20 cellular contexts compared by ENCODE assay signal in the genomic region with DNA sequence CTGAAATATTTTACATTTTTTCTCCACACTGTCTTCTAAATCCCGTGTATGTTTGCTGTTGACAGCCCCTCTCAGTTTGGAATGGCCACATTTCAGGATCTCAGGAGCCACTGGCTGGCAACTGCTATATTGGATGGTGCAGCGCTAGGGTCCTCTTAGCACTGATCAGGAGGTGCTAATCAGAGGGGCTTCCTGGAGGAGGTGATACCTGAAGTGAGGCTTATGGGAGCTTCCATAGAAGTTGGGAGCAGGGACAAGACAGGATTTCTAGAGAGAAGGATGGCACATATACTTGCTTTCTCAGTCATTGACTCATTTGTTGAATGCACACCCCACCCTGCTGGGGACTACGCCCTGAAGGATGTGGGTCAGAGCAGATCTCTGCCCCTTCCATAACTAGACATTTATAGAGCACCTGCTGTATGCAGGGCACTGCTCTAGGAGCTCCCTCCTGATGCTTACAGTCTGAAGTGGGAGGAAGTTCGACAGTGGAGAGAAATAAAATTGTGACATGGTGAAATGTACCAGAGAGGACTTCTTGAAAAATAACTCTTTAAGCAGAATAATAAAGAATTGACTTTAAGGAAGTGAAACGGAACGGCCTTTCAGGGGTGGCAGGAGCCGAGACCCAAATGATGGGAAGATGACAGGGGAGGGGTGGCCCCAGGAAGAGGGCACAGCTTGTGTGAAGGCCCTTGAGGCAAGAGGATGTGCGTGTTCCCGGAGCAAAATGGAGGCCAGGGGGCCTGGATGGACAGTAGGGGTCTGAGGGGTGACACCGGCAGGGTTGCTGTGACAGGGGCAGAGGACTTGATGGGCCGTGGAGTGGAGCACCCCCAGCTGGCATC. TPM values are rescaled to one million over a fixed set of nuclear protein-coding genes. Genes with fewer than 3 reads are reported as not detected.
DNase-seq lines count a peak whose midpoint lies in the region; ATAC-seq, FAIRE-seq and TF ChIP-seq lines count a peak whose summit lies in the region.
"Had no signal": no experiment of that assay in that cellular context is flagged by ENCODE, and none has a peak within 500 bp of the region (broad histone marks: within the 10 kb centered on the region; RNA-seq: fewer than 3 reads in every experiment).

No MANE protein-coding gene starts in this region.

- no peak for TF ChIP-seq RAD21 in K562 (CRISPR knock-in tag; conservative IDR thresholded peaks at IDR 0.05 in 1 of 2, IDR thresholded peaks at IDR 0.05 in 1 of 2)

- H3K4me3 Mint-ChIP-seq in activated T-cell treated with anti-CD3 and anti-CD28 coated beads, Interleukin-2, amount 50 U/mL, for 24 hours: no peak overlapping the region
- H3K4me3 Mint-ChIP-seq in IgD-negative memory B cell (peak overlapping the region in 3 of 4 donors; percentile 16 to 79 (median 48)), neural progenitor cell (no peak overlapping the region)

- H3K27ac ChIP-seq in K562 (ENCODE audit: extremely low read depth, low read depth, low read length) (no peak overlapping the region), neural progenitor cell (no peak overlapping the region), body of pancreas (no peak overlapping the region)
- H3K27ac ChIP-seq: ovary had no signal

- peaks cover 57% of the 10 kb centered on the region for H3K36me3 Mint-ChIP-seq in activated T-cell treated with anti-CD3 and anti-CD28 coated beads, Interleukin-2, amount 50 U/mL, for 24 hours (ENCODE audit: low read depth)
- H3K36me3 Mint-ChIP-seq in IgD-negative memory B cell: peaks cover 4% of the 10 kb centered on the region
- peaks cover 12% of the 10 kb centered on the region for H3K36me3 Mint-ChIP-seq in neural progenitor cell

- H3F3A ChIP-seq in neural progenitor cell (ENCODE audit: low read depth): no peaks in the 10 kb centered on the region

- H3K9me3 Mint-ChIP-seq in activated T-cell treated with anti-CD3 and anti-CD28 coated beads, Interleukin-2, amount 50 U/mL, for 24 hours: no peaks in the 10 kb centered on the region
- no peaks in the 10 kb centered on the region for H3K9me3 Mint-ChIP-seq in IgD-negative memory B cell
- H3K9me3 Mint-ChIP-seq in neural progenitor cell: no peaks in the 10 kb centered on the region

- H3K36me3 ChIP-seq in K562 (ENCODE audit: control insufficient read depth, insufficient read depth, low read length) (peaks cover 65% of the 10 kb centered on the region; the same call in 2 of the 3 replicates), neural progenitor cell (no peaks in the 10 kb centered on the region), body of pancreas (replicated peaks in 1 of 2; ENCODE audit: insufficient read depth in 1 of 2, low read depth in 2 of 2) (peaks cover 0 to 6% of the 10 kb centered on the region in 2 donors)
- H3K36me3 ChIP-seq: ovary had no signal

- H3K9ac ChIP-seq in K562 (ENCODE audit: insufficient read depth in 1 of 2, low read depth in 2 of 2, low read length in 2 of 2) (peak overlapping the region in 1 of 2 experiments; percentile 38; a peak in 1 of 4 replicates), neural progenitor cell (no peak overlapping the region)

- peak overlapping the region; percentile 30 for H3K27ac Mint-ChIP-seq in activated T-cell treated with anti-CD3 and anti-CD28 coated beads, Interleukin-2, amount 50 U/mL, for 24 hours
- peak overlapping the region; percentile 3 to 82 (median 67) for H3K27ac Mint-ChIP-seq in IgD-negative memory B cell
- peak overlapping the region; percentile 78 for H3K27ac Mint-ChIP-seq in neural progenitor cell

- H4K20me1 ChIP-seq in K562 (replicated peaks; ENCODE audit: control insufficient read depth, insufficient read depth, low read length) (peaks cover 3% of the 10 kb centered on the region; the same call in 1 of the 2 replicates), neural progenitor cell (ENCODE audit: low read depth) (peaks cover 5% of the 10 kb centered on the region)

- H2AFZ ChIP-seq in K562 (ENCODE audit: low read depth, low read length): no peak overlapping the region
- H2AFZ ChIP-seq in neural progenitor cell (replicated peaks): no peak overlapping the region

- intact Hi-C loops in K562 (cut with micrococcal nuclease) (no loop called here), body of pancreas (cut with DNase I) (no loop called here)

- FAIRE-seq in K562 (lab: Jason Lieb, UNC): no peak
- FAIRE-seq: A204.1, colon had no signal

- DNase-seq in activated T-cell treated with anti-CD3 and anti-CD28 coated beads, Interleukin-2, amount 50 U/mL, for 24 hours: no peak
- DNase-seq in activated T-cell treated with anti-CD3 and anti-CD28 coated beads, Interleukin-2, amount 50 U/mL, for 48 hours: no peak
- no peak for DNase-seq in K562 (ENCODE audit: extremely low read depth in 1 of 4, low spot score in 3 of 4)
- DNase-seq in neural progenitor cell (ENCODE audit: low spot score): no peak
- DNase-seq in body of pancreas: no peak
- DNase-seq: activated T-cell treated with anti-CD3 and anti-CD28 coated beads for 4 hours, adrenal gland, Calu3, erythroblast, left colon, MM.1S, ovary, PC-3 had no signal

- CTCF ChIA-PET in K562 (lab: Yijun Ruan, JAX; ENCODE audit: low intra/inter-chr PET ratio): no interaction called here

- H3K4me1 ChIP-seq in K562 (replicated peaks in 1 of 2; ENCODE audit: control insufficient read depth in 2 of 2, insufficient read depth in 2 of 2, low read length in 2 of 2): peaks cover 22 to 37% of the 10 kb centered on the region in 2 experiments
- H3K4me1 ChIP-seq in neural progenitor cell: no peaks in the 10 kb centered on the region
- H3K4me1 ChIP-seq in body of pancreas: no peaks in the 10 kb centered on the region
- H3K4me1 ChIP-seq: adrenal gland had no signal

- POLR2A ChIA-PET in K562 (lab: Yijun Ruan, JAX): no interaction called here

- no peak for TF ChIP-seq EP300 in K562 (IDR thresholded peaks at IDR 0.05; ENCODE audit: low read length)

- 85% methylated on average over 11 of the region's 11 CpGs for WGBS in K562 (ENCODE audit: insufficient coverage, low coverage, missing lambda C conversion rate)
- WGBS in body of pancreas, 2 donors: 76 to 86% methylated on average over 11 of the region's 11 CpGs

- no TSS peak for BruUV-seq in K562 (replicated peaks; lab: Mats Ljungman, UMichigan)

- peaks cover 47% of the 10 kb centered on the region for H3K79me2 ChIP-seq in K562 (ENCODE audit: control insufficient read depth, insufficient read depth, low read length)
- peaks cover 11% of the 10 kb centered on the region for H3K79me2 ChIP-seq in neural progenitor cell (ENCODE audit: low read depth)

- no peak overlapping the region for H3K4me2 ChIP-seq in K562 (ENCODE audit: insufficient read depth, low read length)
- no peak overlapping the region for H3K4me2 ChIP-seq in neural progenitor cell

- TF ChIP-seq POLR2A in K562 (conservative IDR thresholded peaks at IDR 0.05) (no peak), body of pancreas (IDR thresholded peaks at IDR 0.05) (no peak)

- in situ Hi-C loops in K562 (cut with MboI): no loop called here

- no peak for ATAC-seq in K562
- no peak for ATAC-seq in HG03139 (IDR thresholded peaks at IDR 0.05; ENCODE audit: unreplicated experiment)
- no peak for ATAC-seq in GM21515 (IDR thresholded peaks at IDR 0.05; ENCODE audit: unreplicated experiment)
- ATAC-seq in body of pancreas: no peak
- ATAC-seq: activated CD4-positive, CD25-positive, alpha-beta regulatory T cell treated with anti-CD3 and anti-CD28 coated beads, Interleukin-2, amount 50 U/mL, for 24 hours; left colon; PC-3 had no signal

- H3K9me1 ChIP-seq in K562 (ENCODE audit: control insufficient read depth, insufficient read depth, low read length): peaks cover 2% of the 10 kb centered on the region

- H3K4me3 ChIP-seq in K562 (no peak overlapping the region), neural progenitor cell (no peak overlapping the region), body of pancreas (no peak overlapping the region)
- H3K4me3 ChIP-seq: adrenal gland, ovary had no signal

- peaks cover 15% of the 10 kb centered on the region for H3K4me1 Mint-ChIP-seq in activated T-cell treated with anti-CD3 and anti-CD28 coated beads, Interleukin-2, amount 50 U/mL, for 24 hours (ENCODE audit: low read depth)
- H3K4me1 Mint-ChIP-seq in IgD-negative memory B cell: peaks cover 15 to 23% (median 19%) of the 10 kb centered on the region in 3 donors
- H3K4me1 Mint-ChIP-seq in neural progenitor cell: peaks cover 11% of the 10 kb centered on the region

- H3K27me3 Mint-ChIP-seq in activated T-cell treated with anti-CD3 and anti-CD28 coated beads, Interleukin-2, amount 50 U/mL, for 24 hours: no peaks in the 10 kb centered on the region
- H3K27me3 Mint-ChIP-seq in IgD-negative memory B cell (no peaks in the 10 kb centered on the region), neural progenitor cell (ENCODE audit: insufficient read depth, low read depth) (no peaks in the 10 kb centered on the region)

- H3K9me3 ChIP-seq in K562 (replicated peaks; ENCODE audit: control insufficient read depth, insufficient read depth, low read depth, low read length): no peaks in the 10 kb centered on the region; the same call in 1 of the 2 replicates
- no peaks in the 10 kb centered on the region for H3K9me3 ChIP-seq in neural progenitor cell (ENCODE audit: low read depth)
- no peaks in the 10 kb centered on the region for H3K9me3 ChIP-seq in body of pancreas
- H3K9me3 ChIP-seq: adrenal gland, ovary had no signal

- no peaks in the 10 kb centered on the region for H3K27me3 ChIP-seq in K562 (ENCODE audit: control insufficient read depth in 2 of 2, insufficient read depth in 2 of 2, low read length in 2 of 2)
- H3K27me3 ChIP-seq in neural progenitor cell: no peaks in the 10 kb centered on the region
- H3K27me3 ChIP-seq in body of pancreas: no peaks in the 10 kb centered on the region
- H3K27me3 ChIP-seq: adrenal gland, ovary had no signal

- TF ChIP-seq CTCF in K562 (IDR thresholded peaks at IDR 0.05 in 2 of 3, conservative IDR thresholded peaks at IDR 0.05 in 1 of 3; ENCODE audit: insufficient read depth in 2 of 3, low read depth in 1 of 3, low read length in 3 of 3): no peak
- TF ChIP-seq CTCF in neural progenitor cell (IDR thresholded peaks at IDR 0.05): no peak
- TF ChIP-seq CTCF in body of pancreas (IDR thresholded peaks at IDR 0.05): no peak

RNA-seq across cellular contexts. Expression of a gene that starts 13.2 kb away (rescaled TPM):
- polyA plus RNA-seq in IgD-negative memory B cell: 6.5 TPM
- 142 and 352 TPM in 2 replicates for total RNA-seq in K562 (2011; cell fraction: chromatin; rRNA removed; ENCODE audit: low replicate concordance)
- 179 and 183 TPM in 2 replicates for total RNA-seq in K562 (2011; cell fraction: nucleolus; rRNA removed)
- total RNA-seq in K562 (2011; cell fraction: nucleoplasm; rRNA removed): 173 and 215 TPM in 2 replicates
- total RNA-seq in K562 (2014; rRNA removed): 77.6 and 109 TPM in 2 replicates
- total RNA-seq in K562 (2014; rRNA removed; fragmentation: Illumina TruSeq; extraction: Trizol): 21.5 and 23.4 TPM in 2 replicates
- 29.1 and 31.8 TPM in 2 replicates for total RNA-seq in K562 (2015; rRNA removed; fragmentation: Illumina TruSeq; extraction: Trizol)
- 138 and 150 TPM in 2 replicates for total RNA-seq in K562 (2021)
- polyA plus RNA-seq in K562 (2011; rRNA removed): 31.9 and 75.2 TPM in 2 replicates
- polyA plus RNA-seq in K562 (2011; cell fraction: cytosol; rRNA removed): 57.0 and 118 TPM in 2 replicates
- polyA plus RNA-seq in K562 (2011; cell fraction: nucleus; rRNA removed): 98.4 and 141 TPM in 2 replicates
- 97.7 and 117 TPM in 2 replicates for polyA plus RNA-seq in K562 (2012)
- polyA plus RNA-seq in K562 (2014; fragmentation: Illumina TruSeq; extraction: Trizol): 47.0 and 81.3 TPM in 2 replicates
- 1 to 10 TPM in 1 of 2 experiments, under 1 TPM in 1; 0.55 to 1.5 TPM for polyA plus RNA-seq in K562 (2014; fragmentation: Nextera tagmentation; extraction: Ambion mirVana)
- polyA plus RNA-seq in K562 (2014; rRNA removed): 89.6 and 91.9 TPM in 2 replicates
- polyA minus RNA-seq in K562 (2011; rRNA and poly(A)+ RNA removed): 65.8 and 75.2 TPM in 2 replicates
- 102 and 161 TPM in 2 replicates for polyA minus RNA-seq in K562 (2011; cell fraction: cytosol; rRNA and poly(A)+ RNA removed)
- polyA minus RNA-seq in K562 (2011; cell fraction: nucleus; rRNA and poly(A)+ RNA removed): 54.4 and 66.2 TPM in 2 replicates
- total RNA-seq in neural progenitor cell (ENCODE audit: low replicate concordance): 61.6 and 137 TPM in 2 replicates
- 10 to 100 TPM; 43.5 to 45.9 TPM for total RNA-seq in body of pancreas

RNA-seq across cellular contexts. Expression of a gene that starts 16.8 kb away (rescaled TPM):
- polyA plus RNA-seq in IgD-negative memory B cell: 0.15 TPM
- 3.2 and 5.6 TPM in 2 replicates for total RNA-seq in K562 (2011; cell fraction: chromatin; rRNA removed; ENCODE audit: low replicate concordance)
- total RNA-seq in K562 (2011; cell fraction: nucleolus; rRNA removed): 4.0 and 5.0 TPM in 2 replicates
- 2.4 TPM in 2 replicates for total RNA-seq in K562 (2011; cell fraction: nucleoplasm; rRNA removed)
- total RNA-seq in K562 (2014; rRNA removed): 3.3 and 4.5 TPM in 2 replicates
- total RNA-seq in K562 (2014; rRNA removed; fragmentation: Illumina TruSeq; extraction: Trizol): 0.64 and 0.80 TPM in 2 replicates
- total RNA-seq in K562 (2015; rRNA removed; fragmentation: Illumina TruSeq; extraction: Trizol): 1.2 and 1.3 TPM in 2 replicates
- total RNA-seq in K562 (2021): 2.3 and 2.4 TPM in 2 replicates
- 0.75 and 1.4 TPM in 2 replicates for polyA plus RNA-seq in K562 (2011; rRNA removed)
- polyA plus RNA-seq in K562 (2011; cell fraction: cytosol; rRNA removed): 1.0 and 1.6 TPM in 2 replicates
- 2.7 and 3.3 TPM in 2 replicates for polyA plus RNA-seq in K562 (2011; cell fraction: nucleus; rRNA removed)
- 2.9 and 4.5 TPM in 2 replicates for polyA plus RNA-seq in K562 (2012)
- polyA plus RNA-seq in K562 (2014; fragmentation: Illumina TruSeq; extraction: Trizol): 0.70 and 1.2 TPM in 2 replicates
- polyA plus RNA-seq in K562 (2014; fragmentation: Nextera tagmentation; extraction: Ambion mirVana): under 1 TPM; 0.14 to 0.35 TPM
- 1.9 and 2.2 TPM in 2 replicates for polyA plus RNA-seq in K562 (2014; rRNA removed)
- 0.42 and 0.49 TPM in 2 replicates for polyA minus RNA-seq in K562 (2011; rRNA and poly(A)+ RNA removed)
- 0.86 and 1.0 TPM in 2 replicates for polyA minus RNA-seq in K562 (2011; cell fraction: cytosol; rRNA and poly(A)+ RNA removed)
- 1.4 and 2.2 TPM in 2 replicates for polyA minus RNA-seq in K562 (2011; cell fraction: nucleus; rRNA and poly(A)+ RNA removed)
- total RNA-seq in neural progenitor cell (ENCODE audit: low replicate concordance): 0.37 TPM in 1 of 2 replicates, not detected in the other
- total RNA-seq in body of pancreas: under 1 TPM in 1 of 2 donors, not detected in 1; 0.52 TPM
- total RNA-seq: Calu3, PC-3, temporal lobe had no signal

RNA-seq across cellular contexts. Expression of a gene that starts 33.1 kb away (rescaled TPM):
- polyA plus RNA-seq in IgD-negative memory B cell (6.6 TPM), K562 (2011; rRNA removed) (2.7 and 3.6 TPM in 2 replicates), K562 (2014; fragmentation: Illumina TruSeq; extraction: Trizol) (3.2 and 4.5 TPM in 2 replicates), K562 (2014; fragmentation: Nextera tagmentation; extraction: Ambion mirVana) (under 1 TPM in 1 of 2 experiments, not detected in 1; 0.17 TPM), K562 (2014; rRNA removed) (4.7 and 11.5 TPM in 2 replicates)
- 5.3 and 13.3 TPM in 2 replicates for total RNA-seq in K562 (2011; cell fraction: chromatin; rRNA removed; ENCODE audit: low replicate concordance)
- 8.2 and 9.1 TPM in 2 replicates for total RNA-seq in K562 (2011; cell fraction: nucleolus; rRNA removed)
- total RNA-seq in K562 (2011; cell fraction: nucleoplasm; rRNA removed): 8.2 and 8.4 TPM in 2 replicates
- total RNA-seq in K562 (2014; rRNA removed) (6.6 and 10.6 TPM in 2 replicates), K562 (2014; rRNA removed; fragmentation: Illumina TruSeq; extraction: Trizol) (1.9 and 3.5 TPM in 2 replicates), K562 (2015; rRNA removed; fragmentation: Illumina TruSeq; extraction: Trizol) (2.9 and 3.8 TPM in 2 replicates), K562 (2021) (6.7 and 7.6 TPM in 2 replicates), neural progenitor cell (ENCODE audit: low replicate concordance) (24.6 and 37.8 TPM in 2 replicates), body of pancreas (10 to 100 TPM in 1 of 2 donors, 1 to 10 TPM in 1; 8.9 to 24.1 TPM)
- 4.8 and 5.7 TPM in 2 replicates for polyA plus RNA-seq in K562 (2011; cell fraction: cytosol; rRNA removed)
- polyA plus RNA-seq in K562 (2011; cell fraction: nucleus; rRNA removed): 7.4 and 9.5 TPM in 2 replicates
- 6.3 and 6.4 TPM in 2 replicates for polyA plus RNA-seq in K562 (2012)
- 2.0 and 2.2 TPM in 2 replicates for polyA minus RNA-seq in K562 (2011; rRNA and poly(A)+ RNA removed)
- polyA minus RNA-seq in K562 (2011; cell fraction: cytosol; rRNA and poly(A)+ RNA removed): 2.6 and 6.6 TPM in 2 replicates
- polyA minus RNA-seq in K562 (2011; cell fraction: nucleus; rRNA and poly(A)+ RNA removed): 1.2 and 3.7 TPM in 2 replicates

RNA-seq across cellular contexts. Expression of a gene that starts 38.1 kb away (rescaled TPM):
- polyA plus RNA-seq in IgD-negative memory B cell (54.7 TPM), K562 (2011; rRNA removed) (23.0 and 31.0 TPM in 2 replicates), K562 (2014; fragmentation: Illumina TruSeq; extraction: Trizol) (56.7 and 72.9 TPM in 2 replicates), K562 (2014; fragmentation: Nextera tagmentation; extraction: Ambion mirVana) (1 to 10 TPM; 4.1 to 4.4 TPM), K562 (2014; rRNA removed) (37.8 and 40.3 TPM in 2 replicates)
- total RNA-seq in K562 (2011; cell fraction: chromatin; rRNA removed; ENCODE audit: low replicate concordance): 109 and 190 TPM in 2 replicates
- 97.8 and 99.2 TPM in 2 replicates for total RNA-seq in K562 (2011; cell fraction: nucleolus; rRNA removed)
- 109 and 111 TPM in 2 replicates for total RNA-seq in K562 (2011; cell fraction: nucleoplasm; rRNA removed)
- total RNA-seq in K562 (2014; rRNA removed) (19.3 and 30.1 TPM in 2 replicates), K562 (2014; rRNA removed; fragmentation: Illumina TruSeq; extraction: Trizol) (15.7 and 17.1 TPM in 2 replicates), K562 (2015; rRNA removed; fragmentation: Illumina TruSeq; extraction: Trizol) (14.5 and 16.0 TPM in 2 replicates), K562 (2021) (83.5 and 93.9 TPM in 2 replicates), neural progenitor cell (ENCODE audit: low replicate concordance) (44.9 and 54.1 TPM in 2 replicates), body of pancreas (10 to 100 TPM; 15.8 to 16.9 TPM)
- polyA plus RNA-seq in K562 (2011; cell fraction: cytosol; rRNA removed): 18.3 and 19.6 TPM in 2 replicates
- 111 and 131 TPM in 2 replicates for polyA plus RNA-seq in K562 (2011; cell fraction: nucleus; rRNA removed)
- polyA plus RNA-seq in K562 (2012): 57.3 and 63.8 TPM in 2 replicates
- 20.8 and 22.4 TPM in 2 replicates for polyA minus RNA-seq in K562 (2011; rRNA and poly(A)+ RNA removed)
- 35.9 and 50.9 TPM in 2 replicates for polyA minus RNA-seq in K562 (2011; cell fraction: cytosol; rRNA and poly(A)+ RNA removed)
- polyA minus RNA-seq in K562 (2011; cell fraction: nucleus; rRNA and poly(A)+ RNA removed): 38.8 and 53.6 TPM in 2 replicates

Comparison
In these comparisons a context has a peak if more than half of its experiments do, and no peak if none do; other contexts are left out.
1. H3K4me3 Mint-ChIP-seq: peak in IgD-negative memory B cell (3 of 4); none in activated T-cell treated with anti-CD3 and anti-CD28 coated beads, Interleukin-2, amount 50 U/mL, for 24 hours (single experiment) and neural progenitor cell (single experiment).
2. Peak in every context shown above with its lines, with median percentiles within 50 percentile points of each other: H3K27ac Mint-ChIP-seq.